ENCODE assay signal across 24 cellular contexts in genomic region chr6:51965222-51965801, GRCh38.
DNase-seq lines count a peak whose midpoint lies in the region; ATAC-seq and TF ChIP-seq lines count a peak whose summit lies in the region.
"Had no signal": no experiment of that assay in that cellular context is flagged by ENCODE, and none has a peak within 500 bp of the region (broad histone marks: within the 10 kb centered on the region; RNA-seq: fewer than 3 reads in every experiment).

No MANE protein-coding gene starts in this region.

- H3K4me2 ChIP-seq in parathyroid adenoma (ENCODE audit: low read length), result no peak overlapping the region
- H3K4me2 ChIP-seq: BLaER1 had no signal

- H3K27ac Mint-ChIP-seq in T-helper 17 cell (no peak overlapping the region), chondrocyte (ENCODE audit: unreplicated experiment) (no peak overlapping the region)
- H3K27ac Mint-ChIP-seq: CD14-positive monocyte; CD4-positive, alpha-beta memory T cell; CD4-positive, CD25-positive, alpha-beta regulatory T cell; CD8-positive, alpha-beta memory T cell had no signal

- no peak overlapping the region for H3K4me3 Mint-ChIP-seq in T-helper 17 cell
- H3K4me3 Mint-ChIP-seq in chondrocyte (ENCODE audit: unreplicated experiment), result no peak overlapping the region
- H3K4me3 Mint-ChIP-seq: CD14-positive monocyte; CD4-positive, alpha-beta memory T cell; CD4-positive, CD25-positive, alpha-beta regulatory T cell; CD8-positive, alpha-beta memory T cell had no signal

- no peak overlapping the region for H3K4me3 ChIP-seq in SK-N-MC
- no peak overlapping the region for H3K4me3 ChIP-seq in parathyroid adenoma (ENCODE audit: low read depth, low read length)
- H3K4me3 ChIP-seq: BLaER1, GM12878 had no signal

- no peaks in the 10 kb centered on the region for H3K79me2 ChIP-seq in parathyroid adenoma

- H3K36me3 ChIP-seq in SK-N-MC (ENCODE audit: insufficient read depth, low read length) (peaks cover 3% of the 10 kb centered on the region; the same call in 1 of the 2 replicates), parathyroid adenoma (ENCODE audit: control insufficient read depth, insufficient read depth, low read length) (no peaks in the 10 kb centered on the region)
- H3K36me3 ChIP-seq: BE2C, BLaER1 had no signal

- DNase-seq in SK-N-MC (ENCODE audit: low read depth, low spot score), result no peak
- DNase-seq in T-helper 17 cell, result no peak
- no peak for DNase-seq in chondrocyte (ENCODE audit: low spot score)
- no peak for DNase-seq in NCI-H748 treated with DMSO at 0.1 percent for 48 hours (lab: John Stamatoyannopoulos, UW)
- DNase-seq: 8988T; ACHN; BE2C; C1 segment of cervical spinal cord; CD4-positive, alpha-beta memory T cell; CD4-positive, CD25-positive, alpha-beta regulatory T cell; CD8-positive, alpha-beta memory T cell; COR-L47; DMS 273 treated with DMSO at 0.1 percent for 48 hours; DMS153; DMS53; DMS79; DND-41; EL; GDM1 had no signal

- H3K27me3 Mint-ChIP-seq in T-helper 17 cell (peaks cover 31% of the 10 kb centered on the region), chondrocyte (ENCODE audit: low read depth) (peaks cover 41% of the 10 kb centered on the region)

- peak overlapping the region; percentile 64 for H2AFZ ChIP-seq in parathyroid adenoma

- H3K4me1 Mint-ChIP-seq in T-helper 17 cell, result no peaks in the 10 kb centered on the region
- H3K4me1 Mint-ChIP-seq in chondrocyte (ENCODE audit: low read depth), result no peaks in the 10 kb centered on the region
- H3K4me1 Mint-ChIP-seq: CD14-positive monocyte; CD4-positive, alpha-beta memory T cell; CD4-positive, CD25-positive, alpha-beta regulatory T cell; CD8-positive, alpha-beta memory T cell had no signal

- H3K27me3 ChIP-seq in parathyroid adenoma (ENCODE audit: control insufficient read depth, insufficient read depth, low read length), result no peaks in the 10 kb centered on the region
- H3K27me3 ChIP-seq: BE2C, BLaER1 had no signal

- H3K9ac ChIP-seq in SK-N-MC (ENCODE audit: insufficient read length) (peak overlapping the region; percentile 41), parathyroid adenoma (no peak overlapping the region)
- H3K9ac ChIP-seq: BLaER1 had no signal

- ATAC-seq in SK-N-SH treated with all-trans-retinoic acid at 6 μM for 48 hours (no peak), T-helper 17 cell (no peak)
- ATAC-seq: GM12878 had no signal

- H3K27ac ChIP-seq in SK-N-MC (peak overlapping the region; percentile 96), parathyroid adenoma (peak overlapping the region; percentile 30)
- H3K27ac ChIP-seq: BLaER1 had no signal

- H3K36me3 Mint-ChIP-seq in T-helper 17 cell (ENCODE audit: low read depth) (no peaks in the 10 kb centered on the region), chondrocyte (ENCODE audit: low read depth) (no peaks in the 10 kb centered on the region)
- H3K36me3 Mint-ChIP-seq: CD14-positive monocyte; CD4-positive, alpha-beta memory T cell; CD4-positive, CD25-positive, alpha-beta regulatory T cell; CD8-positive, alpha-beta memory T cell had no signal

- peaks cover 30% of the 10 kb centered on the region for H3K4me1 ChIP-seq in parathyroid adenoma
- H3K4me1 ChIP-seq: BLaER1 had no signal

- peaks cover 4% of the 10 kb centered on the region for H3K9me3 Mint-ChIP-seq in chondrocyte (ENCODE audit: low read depth)
- H3K9me3 Mint-ChIP-seq: CD14-positive monocyte; CD4-positive, alpha-beta memory T cell; CD8-positive, alpha-beta memory T cell had no signal

- H3K9me3 ChIP-seq in SK-N-MC (ENCODE audit: low read depth, low read length) (peaks cover 3% of the 10 kb centered on the region; the same call in 1 of the 2 replicates), parathyroid adenoma (ENCODE audit: control insufficient read depth, low read length) (no peaks in the 10 kb centered on the region), T-helper 17 cell (ENCODE audit: control insufficient read depth, low read length, poor library complexity, severe bottlenecking) (no peaks in the 10 kb centered on the region)
- H3K9me3 ChIP-seq: BE2C, BLaER1 had no signal

- TF ChIP-seq CTCF in parathyroid adenoma (IDR thresholded peaks at IDR 0.05), result no peak
- TF ChIP-seq CTCF in chondrocyte (IDR thresholded peaks at IDR 0.05), result no peak

TF ChIP-seq in SK-N-SH treated with all-trans-retinoic acid at 6 μM for 48 hours, 23 proteins besides CTCF, POLR2A, EP300 and RAD21 (continues in another document):
- TF ChIP-seq OSR1 (CRISPR knock-in tag; IDR thresholded peaks at IDR 0.05) (no peak), ZC3H10 (CRISPR knock-in tag; IDR thresholded peaks at IDR 0.05) (no peak), ZFP3 (CRISPR knock-in tag; IDR thresholded peaks at IDR 0.05) (no peak), SNAI2 (CRISPR knock-in tag; IDR thresholded peaks at IDR 0.05) (no peak), CSRNP3 (CRISPR knock-in tag; IDR thresholded peaks at IDR 0.05) (no peak), CSDC2 (CRISPR knock-in tag; IDR thresholded peaks at IDR 0.05) (no peak), POU6F1 (CRISPR knock-in tag; IDR thresholded peaks at IDR 0.05; ENCODE audit: borderline replicate concordance, low read depth) (no peak), TOX (CRISPR knock-in tag; IDR thresholded peaks at IDR 0.05; ENCODE audit: borderline replicate concordance) (no peak), PATZ1 (CRISPR knock-in tag; IDR thresholded peaks at IDR 0.05; ENCODE audit: borderline replicate concordance) (no peak), TSHZ2 (CRISPR knock-in tag; IDR thresholded peaks at IDR 0.05) (0 out of 2 replicates have a peak, but pooled peaks have one; percentile 33), ARNTL (CRISPR knock-in tag; IDR thresholded peaks at IDR 0.05; ENCODE audit: borderline replicate concordance, low read depth) (0 out of 2 replicates have a peak, but pooled peaks have one; percentile 14), BACH2 (CRISPR knock-in tag; IDR thresholded peaks at IDR 0.05; ENCODE audit: borderline replicate concordance) (no peak), RARB (CRISPR knock-in tag; IDR thresholded peaks at IDR 0.05) (no peak)
